ENCODE assay signal across 18 cellular contexts in the genomic region with DNA sequence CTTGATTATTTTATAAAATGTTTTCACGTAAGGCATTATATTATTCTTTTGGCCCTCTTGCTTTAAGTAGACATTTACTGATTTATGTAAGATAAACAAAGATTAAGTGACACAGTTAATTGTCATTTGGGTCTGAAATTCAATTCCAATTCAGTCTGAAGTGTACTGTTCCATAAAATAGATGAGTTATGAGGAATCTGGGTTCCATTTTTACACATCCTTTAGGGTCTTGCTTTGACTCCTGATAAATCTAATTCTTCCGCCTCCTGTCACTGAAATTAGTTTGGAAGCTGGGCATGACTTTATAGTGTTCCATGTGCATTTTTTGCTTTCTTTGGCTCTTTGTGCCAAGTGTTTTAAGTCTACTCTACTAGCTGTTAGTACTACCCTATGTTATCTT. TPM values are rescaled to one million over a fixed set of nuclear protein-coding genes. Genes with fewer than 3 reads are reported as not detected.
DNase-seq lines count a peak whose midpoint lies in the region; ATAC-seq and TF ChIP-seq lines count a peak whose summit lies in the region.
"Had no signal": no experiment of that assay in that cellular context is flagged by ENCODE, and none has a peak within 500 bp of the region (broad histone marks: within the 10 kb centered on the region; RNA-seq: fewer than 3 reads in every experiment).

No MANE protein-coding gene starts in this region.

- H3K4me3 Mint-ChIP-seq in T-helper 1 cell treated with Interleukin-12 subunit alpha and Interleukin-12 subunit beta and Interleukin-4 antibody, amounts not matched to agents 30 μg/mL and 1 μg/mL, for 36 hours, result no peak overlapping the region
- H3K4me3 Mint-ChIP-seq in activated T-helper 2 cell treated with anti-CD3 and anti-CD28 coated beads, Interferon-gamma antibody, Interleukin-2, Interleukin-4, amounts not matched to agents 10 μg/mL and 5 μg/mL and 100 μg/mL, durations not matched to agents 14 hours and 24 hours and 36 hours (ENCODE audit: low read depth), result no peak overlapping the region
- no peak overlapping the region for H3K4me3 Mint-ChIP-seq in natural killer cell
- H3K4me3 Mint-ChIP-seq: H9 had no signal

- peaks cover 36% of the 10 kb centered on the region for H3K4me1 ChIP-seq in GM23248 (ENCODE audit: insufficient read depth)

- no peak overlapping the region for H3K4me3 ChIP-seq in GM23248
- H3K4me3 ChIP-seq: esophagus squamous epithelium, lung had no signal

- H3K4me2 ChIP-seq in GM23248 (ENCODE audit: unreplicated experiment), result peak overlapping the region; percentile 2

- DNase-seq in T-helper 1 cell, result no peak
- no peak for DNase-seq in GM23248
- DNase-seq in activated T-helper 2 cell treated with anti-CD3 and anti-CD28 coated beads, Interferon-gamma antibody, Interleukin-2, Interleukin-4, amounts not matched to agents 10 μg/mL and 5 μg/mL and 100 μg/mL, durations not matched to agents 14 hours and 24 hours and 36 hours (ENCODE audit: low spot score), result no peak
- no peak for DNase-seq in natural killer cell
- DNase-seq in NCI-H1694 (lab: John Stamatoyannopoulos, UW), result no peak
- DNase-seq in activated CD4-positive, CD25-positive, alpha-beta regulatory T cell treated with anti-CD3 and anti-CD28 coated beads, Interleukin-2, amount 50 U/mL, for 72 hours, result no peak
- DNase-seq: anterior cingulate cortex, esophagus squamous epithelium, NCI-H2029 treated with DMSO at 0.1 percent for 48 hours, NCI-H748 treated with DMSO at 0.1 percent for 48 hours, nucleus accumbens, small intestine had no signal

- peaks cover 45% of the 10 kb centered on the region for H4K20me1 ChIP-seq in GM23248 (ENCODE audit: insufficient read depth)

- H3K9me3 Mint-ChIP-seq in T-helper 1 cell treated with Interleukin-12 subunit alpha and Interleukin-12 subunit beta and Interleukin-4 antibody, amounts not matched to agents 30 μg/mL and 1 μg/mL, for 36 hours, result no peaks in the 10 kb centered on the region
- no peaks in the 10 kb centered on the region for H3K9me3 Mint-ChIP-seq in activated T-helper 2 cell treated with anti-CD3 and anti-CD28 coated beads, Interferon-gamma antibody, Interleukin-2, Interleukin-4, amounts not matched to agents 10 μg/mL and 5 μg/mL and 100 μg/mL, durations not matched to agents 14 hours and 24 hours and 36 hours
- H3K9me3 Mint-ChIP-seq in natural killer cell, result no peaks in the 10 kb centered on the region
- H3K9me3 Mint-ChIP-seq: H9 had no signal

- ATAC-seq in natural killer cell, result peak in 1 of 3 donors; percentile 9
- no peak for ATAC-seq in GM21447 (IDR thresholded peaks at IDR 0.05; ENCODE audit: unreplicated experiment)

- H3K27me3 ChIP-seq in GM23248 (replicated peaks; ENCODE audit: insufficient read depth), result no peaks in the 10 kb centered on the region
- H3K27me3 ChIP-seq: esophagus squamous epithelium had no signal

- no peaks in the 10 kb centered on the region for H3K9me2 ChIP-seq in GM23248 (ENCODE audit: insufficient read depth)

- peaks cover 1% of the 10 kb centered on the region for H3K36me3 Mint-ChIP-seq in T-helper 1 cell treated with Interleukin-12 subunit alpha and Interleukin-12 subunit beta and Interleukin-4 antibody, amounts not matched to agents 30 μg/mL and 1 μg/mL, for 36 hours (ENCODE audit: low read depth)
- H3K36me3 Mint-ChIP-seq in activated T-helper 2 cell treated with anti-CD3 and anti-CD28 coated beads, Interferon-gamma antibody, Interleukin-2, Interleukin-4, amounts not matched to agents 10 μg/mL and 5 μg/mL and 100 μg/mL, durations not matched to agents 14 hours and 24 hours and 36 hours (ENCODE audit: low read depth), result peaks cover 17% of the 10 kb centered on the region
- no peaks in the 10 kb centered on the region for H3K36me3 Mint-ChIP-seq in natural killer cell

- peaks cover 100% of the 10 kb centered on the region for H3K79me2 ChIP-seq in GM23248 (ENCODE audit: insufficient read depth)

- TF ChIP-seq CTCF in natural killer cell (IDR thresholded peaks at IDR 0.05), result no peak

- no peak overlapping the region for H3K9ac ChIP-seq in GM23248

- intact Hi-C loops in activated T-helper 2 cell treated with anti-CD3 and anti-CD28 coated beads, Interferon-gamma antibody, Interleukin-2, Interleukin-4, amounts not matched to agents 10 μg/mL and 5 μg/mL and 100 μg/mL, durations not matched to agents 14 hours and 24 hours and 36 hours (cut with micrococcal nuclease), result loop anchor here (2.0 to 5.0 kb wide), 2 partner anchors 51 to 61 kb away; partner anchors contain the start of gene EDEM1
- intact Hi-C loops in natural killer cell (cut with micrococcal nuclease), result no loop called here

- H3K27ac Mint-ChIP-seq in T-helper 1 cell treated with Interleukin-12 subunit alpha and Interleukin-12 subunit beta and Interleukin-4 antibody, amounts not matched to agents 30 μg/mL and 1 μg/mL, for 36 hours, result peak overlapping the region; percentile 53
- H3K27ac Mint-ChIP-seq in activated T-helper 2 cell treated with anti-CD3 and anti-CD28 coated beads, Interferon-gamma antibody, Interleukin-2, Interleukin-4, amounts not matched to agents 10 μg/mL and 5 μg/mL and 100 μg/mL, durations not matched to agents 14 hours and 24 hours and 36 hours, result peak overlapping the region; percentile 43
- H3K27ac Mint-ChIP-seq in natural killer cell, result peak overlapping the region; percentile 21 to 87

- H3K36me3 ChIP-seq in GM23248 (ENCODE audit: low read depth), result no peaks in the 10 kb centered on the region

- 97 to 98% methylated on average over 2 of the region's 2 CpGs for WGBS in GM23248 (ENCODE audit: low coverage in 1 of 2, low lambda C conversion rate in 2 of 2, missing lambda C conversion rate in 2 of 2), 2 experiments

- in situ Hi-C loops in GM23248 (cut with MboI), result no loop called here

- no peak overlapping the region for H2AFZ ChIP-seq in GM23248

- H3K9me3 ChIP-seq in GM23248 (ENCODE audit: low read depth), result no peaks in the 10 kb centered on the region
- H3K9me3 ChIP-seq: Caco-2, esophagus squamous epithelium had no signal

- no peak overlapping the region; the same call in 1 of the 2 replicates for H3K27ac ChIP-seq in GM23248
- H3K27ac ChIP-seq: 22Rv1 had no signal

- H3F3A ChIP-seq in GM23248 (ENCODE audit: insufficient read depth), result peaks cover 36% of the 10 kb centered on the region

- no peaks in the 10 kb centered on the region for H3K27me3 Mint-ChIP-seq in T-helper 1 cell treated with Interleukin-12 subunit alpha and Interleukin-12 subunit beta and Interleukin-4 antibody, amounts not matched to agents 30 μg/mL and 1 μg/mL, for 36 hours (ENCODE audit: low read depth)
- no peaks in the 10 kb centered on the region for H3K27me3 Mint-ChIP-seq in activated T-helper 2 cell treated with anti-CD3 and anti-CD28 coated beads, Interferon-gamma antibody, Interleukin-2, Interleukin-4, amounts not matched to agents 10 μg/mL and 5 μg/mL and 100 μg/mL, durations not matched to agents 14 hours and 24 hours and 36 hours (ENCODE audit: low read depth)
- no peaks in the 10 kb centered on the region for H3K27me3 Mint-ChIP-seq in natural killer cell (ENCODE audit: low read depth in 2 of 2)

- H3K4me1 Mint-ChIP-seq in T-helper 1 cell treated with Interleukin-12 subunit alpha and Interleukin-12 subunit beta and Interleukin-4 antibody, amounts not matched to agents 30 μg/mL and 1 μg/mL, for 36 hours (ENCODE audit: low read depth), result peaks cover 35% of the 10 kb centered on the region
- H3K4me1 Mint-ChIP-seq in activated T-helper 2 cell treated with anti-CD3 and anti-CD28 coated beads, Interferon-gamma antibody, Interleukin-2, Interleukin-4, amounts not matched to agents 10 μg/mL and 5 μg/mL and 100 μg/mL, durations not matched to agents 14 hours and 24 hours and 36 hours (ENCODE audit: low read depth), result peaks cover 34% of the 10 kb centered on the region
- H3K4me1 Mint-ChIP-seq in natural killer cell, result peaks cover 74 to 78% of the 10 kb centered on the region in 2 donors

RNA-seq across cellular contexts. Expression of gene ARL8B, which starts 14.1 kb away (rescaled TPM):
- 47.2 and 57.3 TPM in 2 replicates for total RNA-seq in GM23248 (2014; rRNA removed; shearing (Covaris generic))
- polyA plus RNA-seq in GM23248 (2016; fragmentation: Nextera tagmentation; extraction: Ambion mirVana), result 72.0 and 72.9 TPM in 2 replicates
- total RNA-seq in activated T-helper 2 cell treated with anti-CD3 and anti-CD28 coated beads, Interferon-gamma antibody, Interleukin-2, Interleukin-4, amounts not matched to agents 10 μg/mL and 5 μg/mL and 100 μg/mL, durations not matched to agents 14 hours and 24 hours and 36 hours, result 37.9 and 40.6 TPM in 2 replicates
- total RNA-seq in natural killer cell, result 10 to 100 TPM; 43.3 to 52.7 (median 48.9) TPM

RNA-seq across cellular contexts. Expression of gene EDEM1, which starts 51.3 kb away (rescaled TPM):
- 24.3 and 29.2 TPM in 2 replicates for total RNA-seq in GM23248 (2014; rRNA removed; shearing (Covaris generic))
- polyA plus RNA-seq in GM23248 (2016; fragmentation: Nextera tagmentation; extraction: Ambion mirVana), result 16.6 and 17.3 TPM in 2 replicates
- total RNA-seq in activated T-helper 2 cell treated with anti-CD3 and anti-CD28 coated beads, Interferon-gamma antibody, Interleukin-2, Interleukin-4, amounts not matched to agents 10 μg/mL and 5 μg/mL and 100 μg/mL, durations not matched to agents 14 hours and 24 hours and 36 hours, result 183 and 187 TPM in 2 replicates
- total RNA-seq in natural killer cell, result 10 to 100 TPM; 55.3 to 64.2 (median 59.9) TPM
